1 cellular context compared by ENCODE assay signal in genomic region chr13:51921790-51922740, GRCh38.
TF ChIP-seq lines count a peak whose summit lies in the region.

No MANE protein-coding gene starts in this region.

TF ChIP-seq in K562, 482 proteins besides CTCF, POLR2A, EP300 and RAD21 (continued from another document and continues in another):
- no peak for TF ChIP-seq RREB1 (CRISPR knock-in tag; IDR thresholded peaks at IDR 0.05)
- TF ChIP-seq ZNF175 (CRISPR knock-in tag; IDR thresholded peaks at IDR 0.05; ENCODE audit: low read depth), result peak; percentile 69
- TF ChIP-seq RUNX1 (IDR thresholded peaks at IDR 0.05; ENCODE audit: low read depth), result peak; percentile 75; the same call in 1 of the 2 replicates
- peak; percentile 79 for TF ChIP-seq TAL1 (IDR thresholded peaks at IDR 0.05)
- no peak for TF ChIP-seq SRSF3 (IDR thresholded peaks at IDR 0.05; ENCODE audit: insufficient read depth, low read length)
- TF ChIP-seq CHD7 (IDR thresholded peaks at IDR 0.05; ENCODE audit: low read depth, low read length), result no peak
- TF ChIP-seq DDX20 (tag; IDR thresholded peaks at IDR 0.05; ENCODE audit: low read depth), result no peak
- TF ChIP-seq BACH1 (tag; IDR thresholded peaks at IDR 0.05), result no peak
- TF ChIP-seq RBM39 (optimal IDR thresholded peaks at IDR 0.05; ENCODE audit: low read depth, low read length), result no peak
- TF ChIP-seq ZNF41 (CRISPR knock-in tag; conservative IDR thresholded peaks at IDR 0.05), result no peak
- TF ChIP-seq MLLT1 (IDR thresholded peaks at IDR 0.05), result peak in 1 of 2 experiments; percentile 83; a peak in 2 of 4 replicates
- peak; percentile 88 for TF ChIP-seq MYBL2 (IDR thresholded peaks at IDR 0.05; ENCODE audit: low read depth)
- TF ChIP-seq MYBL2 (CRISPR knock-in tag; IDR thresholded peaks at IDR 0.05; ENCODE audit: borderline replicate concordance), result no peak
- TF ChIP-seq HOMEZ (CRISPR knock-in tag; IDR thresholded peaks at IDR 0.05), result no peak
- no peak for TF ChIP-seq ZNF280B (CRISPR knock-in tag; IDR thresholded peaks at IDR 0.05)
- TF ChIP-seq RHOXF2B (CRISPR knock-in tag; conservative IDR thresholded peaks at IDR 0.05), result no peak
- TF ChIP-seq ZBTB9 (CRISPR knock-in tag; IDR thresholded peaks at IDR 0.05), result no peak
- peak; percentile 53; the same call in 1 of the 2 replicates for TF ChIP-seq ZNF197 (CRISPR knock-in tag; IDR thresholded peaks at IDR 0.05; ENCODE audit: low read depth)
- no peak for TF ChIP-seq ARHGAP35 (IDR thresholded peaks at IDR 0.05; ENCODE audit: partially characterized antibody)
- TF ChIP-seq KLF1 (tag; IDR thresholded peaks at IDR 0.05), result no peak
- no peak for TF ChIP-seq ETV1 (tag; conservative IDR thresholded peaks at IDR 0.05; ENCODE audit: low read depth)
- no peak for TF ChIP-seq ZNF143 (CRISPR knock-in tag; IDR thresholded peaks at IDR 0.05)
- TF ChIP-seq GTF2E2 (tag; IDR thresholded peaks at IDR 0.05), result 0 out of 2 replicates have a peak, but pooled peaks have one; percentile 15
- TF ChIP-seq ZNF79 (CRISPR knock-in tag; IDR thresholded peaks at IDR 0.05; ENCODE audit: low read depth), result no peak
- TF ChIP-seq ETS2 (tag; IDR thresholded peaks at IDR 0.05; ENCODE audit: borderline replicate concordance, poor library complexity, severe bottlenecking), result no peak
- TF ChIP-seq POLR2AphosphoS2 (IDR thresholded peaks at IDR 0.05; ENCODE audit: low read length), result no peak
- TF ChIP-seq L3MBTL2 (IDR thresholded peaks at IDR 0.05), result peak; percentile 94
- TF ChIP-seq NUFIP1 (IDR thresholded peaks at IDR 0.05; ENCODE audit: partially characterized antibody), result no peak
- TF ChIP-seq RBM14 (IDR thresholded peaks at IDR 0.05; ENCODE audit: borderline replicate concordance, insufficient read depth, low read depth, low read length), result no peak
- 0 out of 2 replicates have a peak, but pooled peaks have one; percentile 24 for TF ChIP-seq HNRNPL (IDR thresholded peaks at IDR 0.05; ENCODE audit: low read depth, low read length)
- no peak for TF ChIP-seq SLC30A9 (CRISPR knock-in tag; IDR thresholded peaks at IDR 0.05)
- no peak for TF ChIP-seq NFYB (IDR thresholded peaks at IDR 0.05; ENCODE audit: extremely low read depth, insufficient read length)
- TF ChIP-seq ZNF717 (CRISPR knock-in tag; IDR thresholded peaks at IDR 0.05), result no peak
- no peak for TF ChIP-seq ILF3 (IDR thresholded peaks at IDR 0.05; ENCODE audit: borderline replicate concordance)
- no peak for TF ChIP-seq PPARD (CRISPR knock-in tag; IDR thresholded peaks at IDR 0.05)
- peak; percentile 27; the same call in 1 of the 2 replicates for TF ChIP-seq GABPB1 (CRISPR knock-in tag; IDR thresholded peaks at IDR 0.05)
- TF ChIP-seq ESRRA (IDR thresholded peaks at IDR 0.05; ENCODE audit: borderline replicate concordance, low read depth), result peak; percentile 76; the same call in 1 of the 2 replicates
